ENCODE assay signal across 19 cellular contexts in genomic region chr7:104894313-104894712, GRCh38.
DNase-seq lines count a peak whose midpoint lies in the region; ATAC-seq, FAIRE-seq and TF ChIP-seq lines count a peak whose summit lies in the region.
"Had no signal": no experiment of that assay in that cellular context is flagged by ENCODE, and none has a peak within 500 bp of the region (broad histone marks: within the 10 kb centered on the region; RNA-seq: fewer than 3 reads in every experiment).

No MANE protein-coding gene starts in this region.

- intact Hi-C loops in GM12878 (cut with micrococcal nuclease; ENCODE audit: unreplicated experiment) = no loop called here

- no TSS peak for BruUV-seq in GM12878 (replicated peaks; lab: Mats Ljungman, UMichigan)

- no peaks in the 10 kb centered on the region for H3K79me2 ChIP-seq in GM12878 (ENCODE audit: control insufficient read depth, insufficient read depth, low read length)

- peaks cover 76% of the 10 kb centered on the region for H3K4me1 ChIP-seq in GM12878 (ENCODE audit: control insufficient read depth, insufficient read depth, low read length)
- peaks cover 6 to 10% of the 10 kb centered on the region in 2 donors for H3K4me1 ChIP-seq in small intestine (ENCODE audit: control insufficient read depth in 2 of 2, insufficient read depth in 1 of 2, low read depth in 1 of 2, low read length in 1 of 2)
- H3K4me1 ChIP-seq: BLaER1 had no signal

- H3K4me2 ChIP-seq in GM12878 (ENCODE audit: control insufficient read depth, insufficient read depth) = peak overlapping the region; percentile 96
- H3K4me2 ChIP-seq: BLaER1, GM23338 had no signal

- ATAC-seq in GM12878 (no peak), HG03108 (IDR thresholded peaks at IDR 0.05; ENCODE audit: unreplicated experiment) (no peak)
- ATAC-seq: CD8-positive, alpha-beta T cell; GM23338; HCT116 had no signal

- FAIRE-seq in GM12878 (lab: Jason Lieb, UNC) (no peak), small intestine (lab: Jason Lieb, UNC) (no peak)
- FAIRE-seq: D721Med, GM12891 had no signal

- DNase-seq in NCI-H2227 treated with DMSO at 0.1 percent for 48 hours (lab: John Stamatoyannopoulos, UW) (peak; percentile 45), GM12878 (ENCODE audit: low read depth, low spot score) (no peak), small intestine (peak; percentile 44), NCI-H146 treated with DMSO at 0.1 percent for 48 hours (lab: John Stamatoyannopoulos, UW; ENCODE audit: unreplicated experiment) (no peak), NCI-H2196 treated with DMSO at 0.1 percent for 48 hours (lab: John Stamatoyannopoulos, UW; ENCODE audit: unreplicated experiment) (no peak)
- DNase-seq: CD4-positive, CD25-positive, alpha-beta regulatory T cell; CD8-positive, alpha-beta T cell; DMS 273 treated with DMSO at 0.1 percent for 48 hours; DMS79; EL; GDM1; H9 had no signal

- H3K27ac ChIP-seq in GM12878 (ENCODE audit: control insufficient read depth, insufficient read depth) (peak overlapping the region; percentile 97), small intestine (ENCODE audit: low read depth in 1 of 2, low read length in 1 of 2) (no peak overlapping the region)
- H3K27ac ChIP-seq: BLaER1, C4-2B had no signal

- TF ChIP-seq POLR2A in GM12878 (IDR thresholded peaks at IDR 0.05; ENCODE audit: low read depth, low read length) = no peak

- POLR2A ChIA-PET in GM12878 (lab: Charles Lee) = interaction anchor here (1.2 to 3.0 kb wide), 2 partner anchors 10 to 63 kb away, joined by 3 to 25 read pairs; no protein-coding TSS in a partner anchor

- no peak for TF ChIP-seq CTCF in GM12878 (IDR thresholded peaks at IDR 0.05 in 2 of 3, conservative IDR thresholded peaks at IDR 0.05 in 1 of 3; ENCODE audit: control insufficient read depth in 2 of 3, extremely low read depth in 1 of 3, insufficient read depth in 1 of 3, low read depth in 3 of 3, low read length in 3 of 3)

- RAD21 ChIA-PET in GM12878 (lab: Charles Lee; ENCODE audit: unreplicated experiment) = interaction anchor here (1.0 to 10.7 kb wide), 4 partner anchors 9 to 51 kb away, joined by 3 to 147 read pairs (median 6); no protein-coding TSS in a partner anchor

- no peak for TF ChIP-seq EP300 in GM12878 (IDR thresholded peaks at IDR 0.05; ENCODE audit: borderline replicate concordance in 1 of 2, control insufficient read depth in 1 of 2, low read depth in 2 of 2, low read length in 2 of 2)

- no peaks in the 10 kb centered on the region for H3K36me3 ChIP-seq in GM12878 (ENCODE audit: control insufficient read depth in 2 of 2, insufficient read depth in 2 of 2, low read length in 1 of 2)
- no peaks in the 10 kb centered on the region for H3K36me3 ChIP-seq in small intestine (ENCODE audit: control insufficient read depth in 2 of 2, insufficient read depth in 2 of 2, low read length in 2 of 2)
- H3K36me3 ChIP-seq: BLaER1 had no signal

- H4K20me1 ChIP-seq in GM12878 (ENCODE audit: control insufficient read depth, insufficient read depth) = no peaks in the 10 kb centered on the region
- H4K20me1 ChIP-seq: BLaER1 had no signal

- H3K27me3 ChIP-seq in GM12878 (replicated peaks in 1 of 2; ENCODE audit: control insufficient read depth in 2 of 2, insufficient read depth in 2 of 2, low read length in 1 of 2) (no peaks in the 10 kb centered on the region), small intestine (ENCODE audit: control insufficient read depth in 2 of 2, insufficient read depth in 2 of 2, low read length in 2 of 2) (no peaks in the 10 kb centered on the region)
- H3K27me3 ChIP-seq: BLaER1 had no signal

- H2AFZ ChIP-seq in GM12878 (ENCODE audit: control insufficient read depth, low read depth, low read length) = no peak overlapping the region; the same call in 1 of the 2 replicates
- H2AFZ ChIP-seq: GM23338 had no signal

- H3K9me3 ChIP-seq in GM12878 (replicated peaks; ENCODE audit: control insufficient read depth, insufficient read depth, low read length) (no peaks in the 10 kb centered on the region), small intestine (ENCODE audit: control insufficient read depth, low read depth) (no peaks in the 10 kb centered on the region)
- H3K9me3 ChIP-seq: BLaER1 had no signal

- SMC1A ChIA-PET in GM12878 (lab: Charles Lee; ENCODE audit: uncharacterized antibody, unreplicated experiment) = interaction anchor here (0.7 to 12.8 kb wide), 5 partner anchors 9 to 116 kb away, joined by 3 to 236 read pairs (median 5); no protein-coding TSS in a partner anchor

- H3K4me3 ChIP-seq in GM12878 (no peak overlapping the region), small intestine (ENCODE audit: low read depth in 1 of 2, low read length in 2 of 2) (no peak overlapping the region)
- H3K4me3 ChIP-seq: BLaER1, GM23338 had no signal

- WGBS in GM12878 (ENCODE audit: insufficient coverage, insufficient replicate concordance, low lambda C conversion rate, missing lambda C conversion rate) = 89% methylated on average over 1 of the region's 1 CpG
- 57 to 79% (median 68%) methylated on average over 1 of the region's 1 CpG for WGBS in small intestine, 3 donors

- TF ChIP-seq RAD21 in GM12878 (IDR thresholded peaks at IDR 0.05; ENCODE audit: insufficient read depth, low read depth, low read length) = no peak

- CTCF ChIA-PET in GM12878 (lab: Yijun Ruan, JAX) = interaction anchor here (12.8 to 22.2 kb wide), 2 partner anchors 10 to 26 kb away, joined by 298 to 581 read pairs; no protein-coding TSS in a partner anchor

- peak overlapping the region; percentile 71 for H3K9ac ChIP-seq in GM12878 (ENCODE audit: control insufficient read depth, insufficient read depth, low read length)
- H3K9ac ChIP-seq: BLaER1 had no signal

- in situ Hi-C loops in GM12878 (cut with MboI) = no loop called here

TF ChIP-seq in GM12878, 131 proteins besides CTCF, POLR2A, EP300 and RAD21:
- no peak for TF ChIP-seq TCF7 (IDR thresholded peaks at IDR 0.05; ENCODE audit: borderline replicate concordance)
- no peak for TF ChIP-seq ESRRA (IDR thresholded peaks at IDR 0.05; ENCODE audit: low read length)
- TF ChIP-seq NFXL1 (IDR thresholded peaks at IDR 0.05; ENCODE audit: borderline replicate concordance) = no peak
- TF ChIP-seq ZZZ3 (IDR thresholded peaks at IDR 0.05; ENCODE audit: control insufficient read depth, insufficient read length, low read depth) = no peak
- no peak for TF ChIP-seq HSF1 (IDR thresholded peaks at IDR 0.05; ENCODE audit: low read depth, low read length)
- TF ChIP-seq IRF3 (IDR thresholded peaks at IDR 0.05) = no peak

Comparison
In these comparisons a context has a peak if more than half of its experiments do, and no peak if none do; other contexts are left out.
1. DNase-seq: peak in NCI-H2227 treated with DMSO at 0.1 percent for 48 hours (single experiment) and small intestine (single experiment); none in GM12878 (single experiment), NCI-H146 treated with DMSO at 0.1 percent for 48 hours (single experiment) and NCI-H2196 treated with DMSO at 0.1 percent for 48 hours (single experiment).